ENCODE assay signal across 8 cellular contexts in the genomic region with DNA sequence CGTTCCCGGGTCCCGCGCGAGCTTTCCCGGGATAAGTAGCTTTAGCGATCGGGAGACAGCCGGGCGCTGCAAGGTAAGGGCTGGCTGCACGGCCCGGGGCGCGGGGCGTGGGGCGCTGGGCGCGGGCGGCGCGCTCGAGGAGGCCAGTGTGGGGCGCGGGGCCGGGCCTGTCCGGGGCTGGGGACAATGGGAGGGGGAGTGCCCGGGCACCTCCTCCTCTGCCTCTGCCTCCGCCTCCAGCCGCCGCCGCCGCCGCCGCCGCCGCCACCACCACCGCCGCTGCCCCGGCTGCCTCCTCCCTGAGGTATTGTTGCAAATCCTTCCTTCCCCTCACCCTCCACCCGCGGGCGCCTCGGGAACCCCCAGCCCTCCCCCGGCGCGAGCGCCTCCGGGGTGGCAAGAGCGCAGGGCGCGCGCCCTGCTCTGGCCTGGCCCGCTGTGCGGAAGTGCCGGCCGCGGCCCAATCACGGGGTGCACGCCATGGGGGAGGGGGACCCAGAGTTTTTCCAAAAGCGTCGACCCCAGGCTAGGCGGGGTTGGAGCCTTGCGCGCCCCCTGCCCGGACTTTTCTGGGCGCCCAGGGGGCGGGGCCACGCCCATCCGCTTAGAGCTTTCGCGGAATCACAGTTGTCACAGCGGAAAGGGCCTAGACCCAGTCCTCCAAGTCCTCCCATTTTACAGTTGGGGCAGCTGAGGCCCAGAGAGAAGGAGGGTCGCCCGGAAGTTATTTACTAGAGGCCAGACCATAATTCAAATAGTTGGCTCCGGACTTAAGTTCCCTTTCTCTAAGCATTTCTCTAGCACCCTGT. TPM values are rescaled to one million over a fixed set of nuclear protein-coding genes. Genes with fewer than 3 reads are reported as not detected.
DNase-seq lines count a peak whose midpoint lies in the region; ATAC-seq and TF ChIP-seq lines count a peak whose summit lies in the region.

A gene with protein sequence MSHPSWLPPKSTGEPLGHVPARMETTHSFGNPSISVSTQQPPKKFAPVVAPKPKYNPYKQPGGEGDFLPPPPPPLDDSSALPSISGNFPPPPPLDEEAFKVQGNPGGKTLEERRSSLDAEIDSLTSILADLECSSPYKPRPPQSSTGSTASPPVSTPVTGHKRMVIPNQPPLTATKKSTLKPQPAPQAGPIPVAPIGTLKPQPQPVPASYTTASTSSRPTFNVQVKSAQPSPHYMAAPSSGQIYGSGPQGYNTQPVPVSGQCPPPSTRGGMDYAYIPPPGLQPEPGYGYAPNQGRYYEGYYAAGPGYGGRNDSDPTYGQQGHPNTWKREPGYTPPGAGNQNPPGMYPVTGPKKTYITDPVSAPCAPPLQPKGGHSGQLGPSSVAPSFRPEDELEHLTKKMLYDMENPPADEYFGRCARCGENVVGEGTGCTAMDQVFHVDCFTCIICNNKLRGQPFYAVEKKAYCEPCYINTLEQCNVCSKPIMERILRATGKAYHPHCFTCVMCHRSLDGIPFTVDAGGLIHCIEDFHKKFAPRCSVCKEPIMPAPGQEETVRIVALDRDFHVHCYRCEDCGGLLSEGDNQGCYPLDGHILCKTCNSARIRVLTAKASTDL (plus strand): TSS at position 209 of the 809 bp plus-strand sequence. CDS start 251,964 bp downstream, outside the sequence.

- H3K27me3 Mint-ChIP-seq in progenitor cell of endocrine pancreas = no peaks in the 10 kb centered on the region
- no peaks in the 10 kb centered on the region for H3K27me3 Mint-ChIP-seq in type B pancreatic cell

- no peak for TF ChIP-seq CTCF in GM20000 (IDR thresholded peaks at IDR 0.05; ENCODE audit: extremely low read depth, missing control alignments)
- peak in 2 of 12 donors; percentile 7 to 25 for TF ChIP-seq CTCF in heart left ventricle (IDR thresholded peaks at IDR 0.05)
- TF ChIP-seq CTCF in progenitor cell of endocrine pancreas (IDR thresholded peaks at IDR 0.05; ENCODE audit: unreplicated experiment) = peak; percentile 35
- peak; percentile 22 for TF ChIP-seq CTCF in type B pancreatic cell (conservative IDR thresholded peaks at IDR 0.05)

- intact Hi-C loops in heart left ventricle (cut with DNase I) = loop anchor here (1.0 to 10.0 kb wide), 16 partner anchors 92 to 801 kb away; a partner anchor contains a TSS

- peak within 1 kb of the TSS; percentile 99 for H3K27ac Mint-ChIP-seq in progenitor cell of endocrine pancreas
- peak within 1 kb of the TSS; percentile 100 for H3K27ac Mint-ChIP-seq in type B pancreatic cell

- in situ Hi-C loops in Caki2 (cut with HindIII; ENCODE audit: low pct_unique_long_range_greater_than_20kb, low sequenced_read_pairs) = no loop called here

- H3K36me3 Mint-ChIP-seq in progenitor cell of endocrine pancreas (ENCODE audit: insufficient read depth) (no peaks in the 10 kb centered on the region), type B pancreatic cell (peaks cover 11% of the 10 kb centered on the region)

- H3K27me3 ChIP-seq in adipocyte (replicated peaks; ENCODE audit: control insufficient read depth, insufficient read depth, low read length) (no peaks in the 10 kb centered on the region), heart left ventricle (no peaks in the 10 kb centered on the region)

- peaks cover 46% of the 10 kb centered on the region for H3K4me1 Mint-ChIP-seq in progenitor cell of endocrine pancreas (ENCODE audit: low read depth)
- H3K4me1 Mint-ChIP-seq in type B pancreatic cell (ENCODE audit: unreplicated experiment) = peaks cover 56% of the 10 kb centered on the region

- WGBS in heart left ventricle, 4 donors = 0 to 3% (median 1%) methylated on average over 21 to 74 of the region's 75 CpGs

- peak; percentile 80 for DNase-seq in Caki2 (ENCODE audit: low read depth)
- DNase-seq in GM20000 (ENCODE audit: low spot score) = peak; percentile 82
- DNase-seq in HT-29 (ENCODE audit: low spot score) = peak; percentile 49
- peak; percentile 70 for DNase-seq in T follicular helper cell (ENCODE audit: low read depth)
- no peak for DNase-seq in adipocyte (ENCODE audit: low read depth)
- peak; percentile 83 to 92 (median 86) for DNase-seq in heart left ventricle
- DNase-seq in progenitor cell of endocrine pancreas (ENCODE audit: low spot score, unreplicated experiment) = peak; percentile 77
- peak; percentile 86 for DNase-seq in type B pancreatic cell (ENCODE audit: extremely low spot score, unreplicated experiment)

- no peaks in the 10 kb centered on the region for H3K36me3 ChIP-seq in adipocyte (ENCODE audit: control insufficient read depth, insufficient read depth, low read length, severe bottlenecking)
- no peaks in the 10 kb centered on the region for H3K36me3 ChIP-seq in heart left ventricle

- H3K9me3 Mint-ChIP-seq in progenitor cell of endocrine pancreas (ENCODE audit: low read depth) = no peaks in the 10 kb centered on the region
- H3K9me3 Mint-ChIP-seq in type B pancreatic cell = no peaks in the 10 kb centered on the region

- peak within 1 kb of the TSS; percentile 90 to 99 (median 97) for H3K27ac ChIP-seq in heart left ventricle

- H3K9me3 ChIP-seq in adipocyte (ENCODE audit: control insufficient read depth, low read length) (no peaks in the 10 kb centered on the region), heart left ventricle (no peaks in the 10 kb centered on the region)

- H3K4me3 Mint-ChIP-seq in progenitor cell of endocrine pancreas (ENCODE audit: low read depth) (peak within 1 kb of the TSS; percentile 93), type B pancreatic cell (peak within 1 kb of the TSS; percentile 100)

- TF ChIP-seq POLR2A in heart left ventricle (IDR thresholded peaks at IDR 0.05) = no peak

- peak within 1 kb of the TSS; percentile 98 for H3K9ac ChIP-seq in adipocyte (ENCODE audit: low read length)

- H3K4me1 ChIP-seq in adipocyte (ENCODE audit: control insufficient read depth, insufficient read depth, low read length) (peaks cover 18% of the 10 kb centered on the region), heart left ventricle (peaks cover 0 to 61% (median 41%) of the 10 kb centered on the region in 12 donors)

- H3K4me3 ChIP-seq in adipocyte (ENCODE audit: low read length) = peak within 1 kb of the TSS; percentile 97
- H3K4me3 ChIP-seq in heart left ventricle = peak within 1 kb of the TSS; percentile 68 to 94 (median 86)

- peak; percentile 67 to 93 (median 82) for ATAC-seq in heart left ventricle

RNA-seq across cellular contexts. Expression of the gene that starts here (rescaled TPM):
- total RNA-seq in Caki2 (2014; rRNA removed; shearing (Covaris generic); ENCODE audit: low replicate concordance) = 6.6 and 9.2 TPM in 2 replicates
- total RNA-seq in HT-29 (2014; rRNA removed; shearing (Covaris generic)) = 8.6 and 22.1 TPM in 2 replicates
- total RNA-seq in heart left ventricle (100 to 1,000 TPM in 6 of 9 donors, 10 to 100 TPM in 3; 76.6 to 178 (median 111) TPM), progenitor cell of endocrine pancreas (131 and 144 TPM in 2 replicates), type B pancreatic cell (ENCODE audit: low replicate concordance) (96.7 and 112 TPM in 2 replicates)
- polyA plus RNA-seq in heart left ventricle = 10 to 100 TPM in 1 of 2 donors, 1 to 10 TPM in 1; 9.2 to 20.5 TPM
